8 cellular contexts compared by ENCODE assay signal in genomic region chr12:4270670-4271432, GRCh38. TPM values are rescaled to one million over a fixed set of nuclear protein-coding genes. Genes with fewer than 3 reads are reported as not detected.
DNase-seq lines count a peak whose midpoint lies in the region; ATAC-seq, FAIRE-seq and TF ChIP-seq lines count a peak whose summit lies in the region.

No MANE protein-coding gene starts in this region.

- no peaks in the 10 kb centered on the region for H3K9me1 ChIP-seq in endothelial cell of umbilical vein (replicated peaks; ENCODE audit: control insufficient read depth, extremely low read depth, insufficient read depth, low read length)

- no TSS peak for BruUV-seq in endothelial cell of umbilical vein (replicated peaks; lab: Mats Ljungman, UMichigan)

- H3K4me3 ChIP-seq in endothelial cell of umbilical vein (replicated peaks in 1 of 3; ENCODE audit: insufficient read depth in 1 of 3, low read depth in 1 of 3, low read length in 3 of 3) (no peak overlapping the region), tibial nerve (peak overlapping the region; percentile 38 to 82 (median 72))

- intact Hi-C loops in activated CD8-positive, alpha-beta T cell treated with anti-CD3 and anti-CD28 coated beads for 36 hours (cut with micrococcal nuclease), result loop anchor here (5.0 kb wide), 1 partner anchor 399 kb away; the partner anchor contains the start of gene PARP11
- intact Hi-C loops in endothelial cell of umbilical vein (cut with micrococcal nuclease), result loop anchor here (5.0 to 10.0 kb wide), 2 partner anchors 399 to 466 kb away; partner anchors contain the start of gene PARP11

- H3K9me3 Mint-ChIP-seq in activated CD8-positive, alpha-beta T cell treated with anti-CD3 and anti-CD28 coated beads for 36 hours, result no peaks in the 10 kb centered on the region
- no peaks in the 10 kb centered on the region for H3K9me3 Mint-ChIP-seq in naive B cell

- dilution Hi-C loops in endothelial cell of umbilical vein (cut with MboI; ENCODE audit: extremely low pct_ligation_motif_present, low sequenced_read_pairs), result no loop called here

- no peak overlapping the region for H2AFZ ChIP-seq in endothelial cell of umbilical vein (ENCODE audit: low read depth, low read length)

- no peak for TF ChIP-seq CTCF in activated CD8-positive, alpha-beta T cell treated with anti-CD3 and anti-CD28 coated beads for 36 hours (IDR thresholded peaks at IDR 0.05)
- TF ChIP-seq CTCF in endothelial cell of umbilical vein (IDR thresholded peaks at IDR 0.05; ENCODE audit: extremely low read depth in 1 of 2, insufficient read depth in 1 of 2, low read depth in 1 of 2, low read length in 2 of 2) (no peak), tibial nerve (IDR thresholded peaks at IDR 0.05) (no peak)

- H3K4me2 ChIP-seq in endothelial cell of umbilical vein (ENCODE audit: insufficient read depth, low read length), result peak overlapping the region; percentile 71

- peaks cover 64 to 88% of the 10 kb centered on the region in 2 experiments for H3K27me3 ChIP-seq in endothelial cell of umbilical vein (ENCODE audit: control insufficient read depth in 2 of 2, insufficient read depth in 2 of 2, low read length in 2 of 2)
- H3K27me3 ChIP-seq in tibial nerve, result peaks cover 0 to 80% of the 10 kb centered on the region in 2 donors

- POLR2A ChIA-PET in activated CD8-positive, alpha-beta T cell treated with anti-CD3 and anti-CD28 coated beads for 36 hours (lab: Charles Lee), result interaction anchor here (0.6 to 17.2 kb wide), 25 partner anchors 7 to 348 kb away, joined by 3 to 375 read pairs (median 7); no protein-coding TSS in a partner anchor
- POLR2A ChIA-PET in endothelial cell of umbilical vein (lab: Charles Lee), result no interaction called here

- FAIRE-seq in endothelial cell of umbilical vein (lab: Jason Lieb, UNC), result no peak

- H3K9ac ChIP-seq in endothelial cell of umbilical vein (replicated peaks; ENCODE audit: extremely low read depth, insufficient read depth, low read length), result no peak overlapping the region

- H3K79me2 ChIP-seq in endothelial cell of umbilical vein (ENCODE audit: control insufficient read depth, insufficient read depth, low read length), result no peaks in the 10 kb centered on the region

- DNase-seq in NK-92 treated with Interleukin-12 subunit alpha and Interleukin-12 subunit beta, amount 100 ng/mL, for 24 hours (lab: John Stamatoyannopoulos, UW), result peak; percentile 41
- no peak for DNase-seq in NK-92 (lab: John Stamatoyannopoulos, UW; ENCODE audit: unreplicated experiment)
- DNase-seq in activated CD8-positive, alpha-beta T cell treated with anti-CD3 and anti-CD28 coated beads for 36 hours, result peak; percentile 66
- peak; percentile 15 for DNase-seq in endothelial cell of umbilical vein (ENCODE audit: low read depth, low spot score)
- DNase-seq in naive B cell, result peak; percentile 74
- peak; percentile 41 to 56 for DNase-seq in tibial nerve (ENCODE audit: low spot score in 2 of 2)

- no peaks in the 10 kb centered on the region for H3K27me3 Mint-ChIP-seq in activated CD8-positive, alpha-beta T cell treated with anti-CD3 and anti-CD28 coated beads for 36 hours
- no peaks in the 10 kb centered on the region for H3K27me3 Mint-ChIP-seq in naive B cell

- peaks cover 25% of the 10 kb centered on the region for H3K36me3 Mint-ChIP-seq in activated CD8-positive, alpha-beta T cell treated with anti-CD3 and anti-CD28 coated beads for 36 hours (ENCODE audit: low read depth)
- H3K36me3 Mint-ChIP-seq in naive B cell, result no peaks in the 10 kb centered on the region

- H3K4me3 Mint-ChIP-seq in activated CD8-positive, alpha-beta T cell treated with anti-CD3 and anti-CD28 coated beads for 36 hours, result peak overlapping the region; percentile 100
- H3K4me3 Mint-ChIP-seq in naive B cell, result peak overlapping the region; percentile 92 to 99 (median 96)

- TF ChIP-seq EP300 in tibial nerve (IDR thresholded peaks at IDR 0.05), result peak in 1 of 2 donors; percentile 52

- no peaks in the 10 kb centered on the region for H4K20me1 ChIP-seq in endothelial cell of umbilical vein (replicated peaks; ENCODE audit: control insufficient read depth, extremely low read depth, insufficient read depth, low read length)

- 2% methylated on average over 39 to 41 of the region's 48 CpGs for WGBS in tibial nerve, 2 donors

- H3K36me3 ChIP-seq in endothelial cell of umbilical vein (ENCODE audit: control insufficient read depth in 2 of 2, extremely low read depth in 1 of 2, insufficient read depth in 2 of 2, low read length in 2 of 2) (no peaks in the 10 kb centered on the region), tibial nerve (no peaks in the 10 kb centered on the region)

- H3K4me1 ChIP-seq in endothelial cell of umbilical vein (ENCODE audit: control insufficient read depth, extremely low read depth, insufficient read depth, low read length), result peaks cover 27% of the 10 kb centered on the region
- peaks cover 0 to 47% (median 9%) of the 10 kb centered on the region in 4 donors for H3K4me1 ChIP-seq in tibial nerve

- peaks cover 19% of the 10 kb centered on the region for H3K4me1 Mint-ChIP-seq in activated CD8-positive, alpha-beta T cell treated with anti-CD3 and anti-CD28 coated beads for 36 hours (ENCODE audit: low read depth)
- peaks cover 28 to 43% (median 42%) of the 10 kb centered on the region in 3 donors for H3K4me1 Mint-ChIP-seq in naive B cell

- CTCF ChIA-PET in activated CD8-positive, alpha-beta T cell treated with anti-CD3 and anti-CD28 coated beads for 36 hours (lab: Charles Lee), result interaction anchor here (0.7 to 1.6 kb wide), 5 partner anchors 20 to 166 kb away, joined by 3 to 5 read pairs (median 3); no protein-coding TSS in a partner anchor
- CTCF ChIA-PET in endothelial cell of umbilical vein (lab: Charles Lee), result interaction anchor here (0.6 to 3.0 kb wide), 4 partner anchors 15 to 385 kb away, joined by 3 to 15 read pairs (median 6); no protein-coding TSS in a partner anchor

- no peak for ATAC-seq in activated CD8-positive, alpha-beta T cell treated with anti-CD3 and anti-CD28 coated beads for 36 hours
- ATAC-seq in naive B cell (ENCODE audit: low read depth in 2 of 2), result no peak
- ATAC-seq in GM19328 (IDR thresholded peaks at IDR 0.05; ENCODE audit: unreplicated experiment), result no peak
- ATAC-seq in GM18907 (IDR thresholded peaks at IDR 0.05; ENCODE audit: unreplicated experiment), result no peak

- TF ChIP-seq POLR2A in endothelial cell of umbilical vein (IDR thresholded peaks at IDR 0.05; ENCODE audit: low read depth, low read length) (no peak), tibial nerve (IDR thresholded peaks at IDR 0.05) (no peak)

- no peak overlapping the region for H3K27ac ChIP-seq in endothelial cell of umbilical vein (ENCODE audit: insufficient read depth, low read depth, low read length)
- peak overlapping the region; percentile 67 to 96 (median 94) for H3K27ac ChIP-seq in tibial nerve

- H3K27ac Mint-ChIP-seq in activated CD8-positive, alpha-beta T cell treated with anti-CD3 and anti-CD28 coated beads for 36 hours, result peak overlapping the region; percentile 100
- H3K27ac Mint-ChIP-seq in naive B cell, result peak overlapping the region; percentile 99 to 100 (median 99)

- H3K9me3 ChIP-seq in endothelial cell of umbilical vein (replicated peaks; ENCODE audit: control insufficient read depth, insufficient read depth, low read length) (no peaks in the 10 kb centered on the region), tibial nerve (no peaks in the 10 kb centered on the region)

TF ChIP-seq in endothelial cell of umbilical vein, 7 proteins besides CTCF, POLR2A, EP300 and RAD21:
- TF ChIP-seq GATA2 (IDR thresholded peaks at IDR 0.05; ENCODE audit: insufficient read depth, insufficient read length, low read depth, low read length) (no peak), EZH2 (IDR thresholded peaks at IDR 0.05; ENCODE audit: borderline replicate concordance, low read depth, low read length, severe bottlenecking) (peak; percentile 99)

RNA-seq across cellular contexts. Expression of gene CCND2, which starts 2.7 kb away (rescaled TPM):
- total RNA-seq in activated CD8-positive, alpha-beta T cell treated with anti-CD3 and anti-CD28 coated beads for 36 hours, result 100 to 1,000 TPM; 617 to 639 TPM
- total RNA-seq in endothelial cell of umbilical vein (3.4 and 5.7 TPM in 2 replicates), tibial nerve (100 to 1,000 TPM in 1 of 4 donors, 10 to 100 TPM in 3; 84.1 to 124 (median 89.7) TPM)
- polyA plus RNA-seq in endothelial cell of umbilical vein (0.68 and 0.96 TPM in 2 replicates), naive B cell (ENCODE audit: low read depth in 6 of 6) (10 to 100 TPM in 2 of 6 donors, 1 to 10 TPM in 4; 5.6 to 16.7 (median 8.3) TPM)
- polyA plus RNA-seq in endothelial cell of umbilical vein (2011; cell fraction: cytosol; rRNA removed), result 0.75 and 0.80 TPM in 2 replicates
- 1.1 TPM in 2 replicates for polyA plus RNA-seq in endothelial cell of umbilical vein (2011; cell fraction: nucleus; rRNA removed)
- 1.0 and 2.2 TPM in 2 replicates for polyA plus RNA-seq in endothelial cell of umbilical vein (2012)
- 4.0 and 8.3 TPM in 2 replicates for polyA minus RNA-seq in endothelial cell of umbilical vein
- not detected for polyA minus RNA-seq in endothelial cell of umbilical vein (2011; cell fraction: cytosol; rRNA and poly(A)+ RNA removed)
- polyA minus RNA-seq in endothelial cell of umbilical vein (2011; cell fraction: nucleus; rRNA and poly(A)+ RNA removed), result 1.2 TPM in 2 replicates

RNA-seq across cellular contexts. Expression of gene TIGAR, which starts 50.2 kb away (rescaled TPM):
- 1 to 10 TPM; 8.2 to 8.7 TPM for total RNA-seq in activated CD8-positive, alpha-beta T cell treated with anti-CD3 and anti-CD28 coated beads for 36 hours
- total RNA-seq in endothelial cell of umbilical vein (31.2 and 36.3 TPM in 2 replicates), tibial nerve (1 to 10 TPM; 1.8 to 4.4 (median 2.5) TPM)
- polyA plus RNA-seq in endothelial cell of umbilical vein (4.3 and 5.6 TPM in 2 replicates), naive B cell (ENCODE audit: low read depth in 6 of 6) (1 to 10 TPM; 3.3 to 9.4 (median 5.6) TPM)
- 10.1 and 11.9 TPM in 2 replicates for polyA plus RNA-seq in endothelial cell of umbilical vein (2011; cell fraction: cytosol; rRNA removed)
- 5.3 and 9.6 TPM in 2 replicates for polyA plus RNA-seq in endothelial cell of umbilical vein (2011; cell fraction: nucleus; rRNA removed)
- polyA plus RNA-seq in endothelial cell of umbilical vein (2012), result 34.3 and 38.7 TPM in 2 replicates
- 3.6 and 3.8 TPM in 2 replicates for polyA minus RNA-seq in endothelial cell of umbilical vein
- polyA minus RNA-seq in endothelial cell of umbilical vein (2011; cell fraction: cytosol; rRNA and poly(A)+ RNA removed), result 4.6 TPM
- 2.6 and 3.1 TPM in 2 replicates for polyA minus RNA-seq in endothelial cell of umbilical vein (2011; cell fraction: nucleus; rRNA and poly(A)+ RNA removed)

Comparison
In these comparisons a context has a peak if more than half of its experiments do, and no peak if none do; other contexts are left out.
1. H3K4me3 ChIP-seq: peak in tibial nerve (4 of 4); none in endothelial cell of umbilical vein (0 of 3).
2. RNA of gene CCND2, which starts 2.7 kb away (total RNA-seq): 617 to 639 TPM in activated CD8-positive, alpha-beta T cell treated with anti-CD3 and anti-CD28 coated beads for 36 hours and 84.1 to 124 TPM in tibial nerve; 3.4 to 5.7 TPM in endothelial cell of umbilical vein; every median in the first group is over 10 times any median in the second.